18 cellular contexts compared by ENCODE assay signal in the genomic region with DNA sequence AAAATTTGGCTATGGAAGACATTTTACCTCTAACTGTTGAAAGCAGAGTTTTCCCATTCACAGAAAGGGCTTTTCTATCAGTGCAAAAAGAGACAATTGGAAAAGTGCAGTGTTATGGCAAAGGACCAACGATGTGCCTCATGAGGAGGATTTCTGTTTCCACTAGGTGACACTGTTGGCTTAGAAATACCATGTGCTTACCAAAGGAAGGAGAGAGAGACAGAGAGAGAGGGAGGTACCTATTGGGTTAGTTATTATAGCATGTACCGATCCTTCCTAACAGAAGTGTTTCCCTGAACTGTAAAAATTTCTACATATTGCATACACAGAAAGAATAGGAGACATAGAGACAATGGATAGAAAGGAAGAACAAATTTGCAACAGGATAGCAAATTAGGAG. TPM values are rescaled to one million over a fixed set of nuclear protein-coding genes. Genes with fewer than 3 reads are reported as not detected.
A peak's percentile ranks its signal among the peaks of the same experiment; 100 is the strongest.
DNase-seq lines count a peak whose midpoint lies in the region; ATAC-seq and TF ChIP-seq lines count a peak whose summit lies in the region.
"Had no signal": no experiment of that assay in that cellular context is flagged by ENCODE, and none has a peak within 500 bp of the region (broad histone marks: within the 10 kb centered on the region; RNA-seq: fewer than 3 reads in every experiment).

No MANE protein-coding gene starts in this region.

- ATAC-seq in Panc1 = peak; percentile 94
- no peak for ATAC-seq in activated CD8-positive, alpha-beta T cell treated with anti-CD3 and anti-CD28 coated beads, Interleukin-2, amount 10 ng/mL, durations not matched to agents 7 days and 5 days
- ATAC-seq: CD8-positive, alpha-beta T cell had no signal

- POLR2A ChIA-PET in Panc1 (lab: Charles Lee) = no interaction called here
- POLR2A ChIA-PET in activated CD8-positive, alpha-beta T cell treated with anti-CD3 and anti-CD28 coated beads, Interleukin-2, amount 10 ng/mL, durations not matched to agents 7 days and 5 days (lab: Charles Lee) = no interaction called here

- no peaks in the 10 kb centered on the region for H3K27me3 Mint-ChIP-seq in activated CD8-positive, alpha-beta T cell treated with anti-CD3 and anti-CD28 coated beads, Interleukin-2, amount 10 ng/mL, durations not matched to agents 7 days and 5 days (ENCODE audit: low read depth)
- H3K27me3 Mint-ChIP-seq in activated T-helper 2 cell treated with anti-CD3 and anti-CD28 coated beads, Interferon-gamma antibody, Interleukin-2, Interleukin-4, amounts not matched to agents 10 μg/mL and 5 μg/mL and 100 μg/mL, durations not matched to agents 14 hours and 24 hours and 36 hours (ENCODE audit: low read depth) = no peaks in the 10 kb centered on the region
- H3K27me3 Mint-ChIP-seq: activated naive CD8-positive, alpha-beta T cell treated with anti-CD3 and anti-CD28 coated beads for 36 hours had no signal

- in situ Hi-C loops in Panc1 (cut with HindIII; ENCODE audit: low pct_unique_long_range_greater_than_20kb, low sequenced_read_pairs) = no loop called here

- H3K4me3 Mint-ChIP-seq in activated CD8-positive, alpha-beta T cell treated with anti-CD3 and anti-CD28 coated beads, Interleukin-2, amount 10 ng/mL, durations not matched to agents 7 days and 5 days = no peak overlapping the region
- no peak overlapping the region for H3K4me3 Mint-ChIP-seq in activated T-helper 2 cell treated with anti-CD3 and anti-CD28 coated beads, Interferon-gamma antibody, Interleukin-2, Interleukin-4, amounts not matched to agents 10 μg/mL and 5 μg/mL and 100 μg/mL, durations not matched to agents 14 hours and 24 hours and 36 hours (ENCODE audit: low read depth)
- H3K4me3 Mint-ChIP-seq: activated naive CD8-positive, alpha-beta T cell treated with anti-CD3 and anti-CD28 coated beads for 36 hours; CD8-positive, alpha-beta T cell; nephron had no signal

- BruUV-seq in Panc1 (replicated peaks; lab: Mats Ljungman, UMichigan) = no TSS peak

- peak; percentile 34; the same call in 1 of the 2 replicates for TF ChIP-seq CTCF in Panc1 (IDR thresholded peaks at IDR 0.05)

- no peaks in the 10 kb centered on the region for H3K4me1 Mint-ChIP-seq in activated CD8-positive, alpha-beta T cell treated with anti-CD3 and anti-CD28 coated beads, Interleukin-2, amount 10 ng/mL, durations not matched to agents 7 days and 5 days (ENCODE audit: low read depth)
- no peaks in the 10 kb centered on the region for H3K4me1 Mint-ChIP-seq in activated T-helper 2 cell treated with anti-CD3 and anti-CD28 coated beads, Interferon-gamma antibody, Interleukin-2, Interleukin-4, amounts not matched to agents 10 μg/mL and 5 μg/mL and 100 μg/mL, durations not matched to agents 14 hours and 24 hours and 36 hours (ENCODE audit: low read depth)
- H3K4me1 Mint-ChIP-seq: activated naive CD8-positive, alpha-beta T cell treated with anti-CD3 and anti-CD28 coated beads for 36 hours; nephron had no signal

- peak; percentile 50 for DNase-seq in Daoy (ENCODE audit: low read depth)
- peak; percentile 43 for DNase-seq in HT1080 (ENCODE audit: low read depth)
- DNase-seq in Panc1 (ENCODE audit: low read depth, low spot score) = no peak
- DNase-seq in fibroblast of peridontal ligament (ENCODE audit: extremely low read depth) = peak; percentile 14
- DNase-seq in NCI-H748 (lab: John Stamatoyannopoulos, UW; ENCODE audit: unreplicated experiment) = no peak
- DNase-seq in activated CD8-positive, alpha-beta T cell treated with anti-CD3 and anti-CD28 coated beads, Interleukin-2, amount 10 ng/mL, durations not matched to agents 7 days and 5 days = no peak
- DNase-seq in occipital lobe (lab: John Stamatoyannopoulos, UW) = no peak
- no peak for DNase-seq in activated T-helper 2 cell treated with anti-CD3 and anti-CD28 coated beads, Interferon-gamma antibody, Interleukin-2, Interleukin-4, amounts not matched to agents 10 μg/mL and 5 μg/mL and 100 μg/mL, durations not matched to agents 14 hours and 24 hours and 36 hours (ENCODE audit: low spot score)
- DNase-seq: CD8-positive, alpha-beta T cell; cortex of kidney; kidney glomerular epithelial cell; NCI-H2029 treated with DMSO at 0.1 percent for 48 hours had no signal

- H3K27ac Mint-ChIP-seq in activated CD8-positive, alpha-beta T cell treated with anti-CD3 and anti-CD28 coated beads, Interleukin-2, amount 10 ng/mL, durations not matched to agents 7 days and 5 days = no peak overlapping the region
- H3K27ac Mint-ChIP-seq in activated T-helper 2 cell treated with anti-CD3 and anti-CD28 coated beads, Interferon-gamma antibody, Interleukin-2, Interleukin-4, amounts not matched to agents 10 μg/mL and 5 μg/mL and 100 μg/mL, durations not matched to agents 14 hours and 24 hours and 36 hours = no peak overlapping the region
- H3K27ac Mint-ChIP-seq: activated naive CD8-positive, alpha-beta T cell treated with anti-CD3 and anti-CD28 coated beads for 36 hours; CD8-positive, alpha-beta T cell; nephron had no signal

- peaks cover 2% of the 10 kb centered on the region for H3K36me3 Mint-ChIP-seq in activated CD8-positive, alpha-beta T cell treated with anti-CD3 and anti-CD28 coated beads, Interleukin-2, amount 10 ng/mL, durations not matched to agents 7 days and 5 days (ENCODE audit: low read depth)
- no peaks in the 10 kb centered on the region for H3K36me3 Mint-ChIP-seq in activated T-helper 2 cell treated with anti-CD3 and anti-CD28 coated beads, Interferon-gamma antibody, Interleukin-2, Interleukin-4, amounts not matched to agents 10 μg/mL and 5 μg/mL and 100 μg/mL, durations not matched to agents 14 hours and 24 hours and 36 hours (ENCODE audit: low read depth)
- H3K36me3 Mint-ChIP-seq: activated naive CD8-positive, alpha-beta T cell treated with anti-CD3 and anti-CD28 coated beads for 36 hours; CD8-positive, alpha-beta T cell had no signal

- intact Hi-C loops in Panc1 (cut with micrococcal nuclease; ENCODE audit: unreplicated experiment) = loop anchor here (5.0 to 10.0 kb wide), 2 partner anchors 43 to 125 kb away; no protein-coding TSS in a partner anchor
- intact Hi-C loops in activated T-helper 2 cell treated with anti-CD3 and anti-CD28 coated beads, Interferon-gamma antibody, Interleukin-2, Interleukin-4, amounts not matched to agents 10 μg/mL and 5 μg/mL and 100 μg/mL, durations not matched to agents 14 hours and 24 hours and 36 hours (cut with micrococcal nuclease) = no loop called here

- no peaks in the 10 kb centered on the region for H3K9me3 ChIP-seq in Panc1 (ENCODE audit: control insufficient read depth, insufficient read depth, low read depth, low read length)

- CTCF ChIA-PET in Panc1 (lab: Charles Lee) = no interaction called here
- CTCF ChIA-PET in activated CD8-positive, alpha-beta T cell treated with anti-CD3 and anti-CD28 coated beads, Interleukin-2, amount 10 ng/mL, durations not matched to agents 7 days and 5 days (lab: Charles Lee) = no interaction called here

- no peak overlapping the region for H3K27ac ChIP-seq in Panc1 (ENCODE audit: low read length)
- H3K27ac ChIP-seq: skin epidermis, thoracic aorta had no signal

- H3K27me3 ChIP-seq in Panc1 (ENCODE audit: control insufficient read depth, insufficient read depth, low read length) = no peaks in the 10 kb centered on the region

- H3K4me3 ChIP-seq in Panc1 (ENCODE audit: low read depth in 2 of 2, low read length in 2 of 2) = no peak overlapping the region
- H3K4me3 ChIP-seq: skin epidermis, thoracic aorta had no signal

- H3K36me3 ChIP-seq in Panc1 (ENCODE audit: control insufficient read depth, insufficient read depth, low read length) = no peaks in the 10 kb centered on the region
- H3K36me3 ChIP-seq: thoracic aorta had no signal

- peaks cover 48% of the 10 kb centered on the region for H3K9me3 Mint-ChIP-seq in activated CD8-positive, alpha-beta T cell treated with anti-CD3 and anti-CD28 coated beads, Interleukin-2, amount 10 ng/mL, durations not matched to agents 7 days and 5 days (ENCODE audit: insufficient read depth)
- H3K9me3 Mint-ChIP-seq in activated T-helper 2 cell treated with anti-CD3 and anti-CD28 coated beads, Interferon-gamma antibody, Interleukin-2, Interleukin-4, amounts not matched to agents 10 μg/mL and 5 μg/mL and 100 μg/mL, durations not matched to agents 14 hours and 24 hours and 36 hours = peaks cover 55% of the 10 kb centered on the region

- H3K4me1 ChIP-seq in Panc1 (ENCODE audit: control insufficient read depth, insufficient read depth, low read length) = no peaks in the 10 kb centered on the region; the same call in 1 of the 2 replicates

RNA-seq across cellular contexts. Expression of gene PSG4, which starts 23.9 kb away (rescaled TPM):
- 0.27 and 0.69 TPM in 2 replicates for total RNA-seq in Daoy (2014; rRNA removed; shearing (Covaris generic))
- total RNA-seq in HT1080 (2014; rRNA removed; shearing (Covaris generic)) = not detected in 2 replicates
- 0.12 TPM in 1 of 2 replicates, not detected in the other for polyA plus RNA-seq in HT1080 (2015; cell fraction: cytosol; rRNA removed)
- polyA plus RNA-seq in HT1080 (2015; cell fraction: nucleus; rRNA removed) = not detected in 2 replicates
- total RNA-seq in Panc1 (2021; ENCODE audit: unreplicated experiment) (0.10 TPM), occipital lobe (not detected)
- polyA plus RNA-seq in Panc1 (2012; ENCODE audit: insufficient read length) = not detected
- total RNA-seq in activated CD8-positive, alpha-beta T cell treated with anti-CD3 and anti-CD28 coated beads, Interleukin-2, amount 10 ng/mL, durations not matched to agents 7 days and 5 days = not detected
- total RNA-seq in activated T-helper 2 cell treated with anti-CD3 and anti-CD28 coated beads, Interferon-gamma antibody, Interleukin-2, Interleukin-4, amounts not matched to agents 10 μg/mL and 5 μg/mL and 100 μg/mL, durations not matched to agents 14 hours and 24 hours and 36 hours = not detected in 2 replicates
- total RNA-seq: activated CD8-positive, alpha-beta memory T cell treated with anti-CD3 and anti-CD28 coated beads for 36 hours; activated naive CD8-positive, alpha-beta T cell treated with anti-CD3 and anti-CD28 coated beads for 36 hours; CD8-positive, alpha-beta T cell; T-helper 2 cell treated with Interferon-gamma antibody and Interleukin-4, amounts not matched to agents 100 ng/mL and 5 ng/mL, for 36 hours; thoracic aorta had no signal

RNA-seq across cellular contexts. Expression of gene PSG9, which starts 40.0 kb away (rescaled TPM):
- 0.29 and 0.60 TPM in 2 replicates for total RNA-seq in Daoy (2014; rRNA removed; shearing (Covaris generic))
- total RNA-seq in HT1080 (2014; rRNA removed; shearing (Covaris generic)) = 0.14 and 0.40 TPM in 2 replicates
- 0.05 and 0.16 TPM in 2 replicates for polyA plus RNA-seq in HT1080 (2015; cell fraction: cytosol; rRNA removed)
- 0.11 and 0.17 TPM in 2 replicates for polyA plus RNA-seq in HT1080 (2015; cell fraction: nucleus; rRNA removed)
- 0.23 TPM for total RNA-seq in Panc1 (2021; ENCODE audit: unreplicated experiment)
- 0.11 TPM for polyA plus RNA-seq in Panc1 (2012; ENCODE audit: insufficient read length)
- total RNA-seq in activated CD8-positive, alpha-beta T cell treated with anti-CD3 and anti-CD28 coated beads, Interleukin-2, amount 10 ng/mL, durations not matched to agents 7 days and 5 days = not detected
- not detected for total RNA-seq in occipital lobe
- total RNA-seq in activated T-helper 2 cell treated with anti-CD3 and anti-CD28 coated beads, Interferon-gamma antibody, Interleukin-2, Interleukin-4, amounts not matched to agents 10 μg/mL and 5 μg/mL and 100 μg/mL, durations not matched to agents 14 hours and 24 hours and 36 hours = not detected in 2 replicates
- total RNA-seq: activated CD8-positive, alpha-beta memory T cell treated with anti-CD3 and anti-CD28 coated beads for 36 hours; activated naive CD8-positive, alpha-beta T cell treated with anti-CD3 and anti-CD28 coated beads for 36 hours; CD8-positive, alpha-beta T cell; T-helper 2 cell treated with Interferon-gamma antibody and Interleukin-4, amounts not matched to agents 100 ng/mL and 5 ng/mL, for 36 hours; thoracic aorta had no signal

RNA-seq across cellular contexts. Expression of gene PSG5, which starts 43.0 kb away (rescaled TPM):
- 0.80 and 5.1 TPM in 2 replicates for total RNA-seq in Daoy (2014; rRNA removed; shearing (Covaris generic))
- total RNA-seq in HT1080 (2014; rRNA removed; shearing (Covaris generic)) = 0.21 and 0.40 TPM in 2 replicates
- polyA plus RNA-seq in HT1080 (2015; cell fraction: cytosol; rRNA removed) = 0.57 and 0.70 TPM in 2 replicates
- polyA plus RNA-seq in HT1080 (2015; cell fraction: nucleus; rRNA removed) = 2.8 and 3.3 TPM in 2 replicates
- not detected for total RNA-seq in Panc1 (2021; ENCODE audit: unreplicated experiment)
- not detected for polyA plus RNA-seq in Panc1 (2012; ENCODE audit: insufficient read length)
- total RNA-seq in activated CD8-positive, alpha-beta T cell treated with anti-CD3 and anti-CD28 coated beads, Interleukin-2, amount 10 ng/mL, durations not matched to agents 7 days and 5 days = not detected
- not detected for total RNA-seq in occipital lobe
- not detected in 2 replicates for total RNA-seq in activated T-helper 2 cell treated with anti-CD3 and anti-CD28 coated beads, Interferon-gamma antibody, Interleukin-2, Interleukin-4, amounts not matched to agents 10 μg/mL and 5 μg/mL and 100 μg/mL, durations not matched to agents 14 hours and 24 hours and 36 hours
- total RNA-seq: activated CD8-positive, alpha-beta memory T cell treated with anti-CD3 and anti-CD28 coated beads for 36 hours; activated naive CD8-positive, alpha-beta T cell treated with anti-CD3 and anti-CD28 coated beads for 36 hours; CD8-positive, alpha-beta T cell; T-helper 2 cell treated with Interferon-gamma antibody and Interleukin-4, amounts not matched to agents 100 ng/mL and 5 ng/mL, for 36 hours; thoracic aorta had no signal

Comparison
In these comparisons a context has a peak if more than half of its experiments do, and no peak if none do; other contexts are left out.
1. DNase-seq: peak in Daoy (single experiment), HT1080 (single experiment) and fibroblast of peridontal ligament (single experiment); none in Panc1 (single experiment), NCI-H748 (single experiment), activated CD8-positive, alpha-beta T cell treated with anti-CD3 and anti-CD28 coated beads, Interleukin-2, amount 10 ng/mL, durations not matched to agents 7 days and 5 days (single experiment), occipital lobe (single experiment) and activated T-helper 2 cell treated with anti-CD3 and anti-CD28 coated beads, Interferon-gamma antibody, Interleukin-2, Interleukin-4, amounts not matched to agents 10 μg/mL and 5 μg/mL and 100 μg/mL, durations not matched to agents 14 hours and 24 hours and 36 hours (single experiment).